Comparison of ENCODE assay signal across 8 cellular contexts in genomic region chr3:190513409-190514162, GRCh38. TPM values are rescaled to one million over a fixed set of nuclear protein-coding genes. Genes with fewer than 3 reads are reported as not detected.
DNase-seq lines count a peak whose midpoint lies in the region; ATAC-seq and TF ChIP-seq lines count a peak whose summit lies in the region.

TSS of gene IL1RAP (plus strand) at chr3:190514085. CDS start at chr3:190564290, 50,205 bp downstream.

- H3K27me3 ChIP-seq in adrenal gland (no peaks in the 10 kb centered on the region), heart right ventricle (no peaks in the 10 kb centered on the region)

- H3K4me3 ChIP-seq in GM12865 (ENCODE audit: low read depth, low read length) (peak within 1 kb of the TSS; percentile 97), adrenal gland (peak within 1 kb of the TSS; percentile 65 to 95 (median 70)), heart right ventricle (peak within 1 kb of the TSS; percentile 42 to 95 (median 84))

- TF ChIP-seq POLR2A in adrenal gland (IDR thresholded peaks at IDR 0.05), result peak; percentile 77 to 85

- TF ChIP-seq CTCF in GM12865 (IDR thresholded peaks at IDR 0.05; ENCODE audit: insufficient read depth, low read depth, low read length, missing control alignments) (peak; percentile 59), adrenal gland (IDR thresholded peaks at IDR 0.05) (peak; percentile 8 to 97 (median 68)), heart right ventricle (IDR thresholded peaks at IDR 0.05) (peak; percentile 55 to 96 (median 85)), progenitor cell of endocrine pancreas (IDR thresholded peaks at IDR 0.05; ENCODE audit: unreplicated experiment) (peak; percentile 81)

- H3K27me3 Mint-ChIP-seq in T-cell, result no peaks in the 10 kb centered on the region
- peaks cover 8% of the 10 kb centered on the region for H3K27me3 Mint-ChIP-seq in progenitor cell of endocrine pancreas

- peaks cover 31 to 41% (median 36%) of the 10 kb centered on the region in 3 donors for H3K4me1 Mint-ChIP-seq in T-cell
- H3K4me1 Mint-ChIP-seq in progenitor cell of endocrine pancreas (ENCODE audit: low read depth), result peaks cover 17% of the 10 kb centered on the region

- H3K36me3 ChIP-seq in adrenal gland (replicated peaks in 1 of 2) (no peaks in the 10 kb centered on the region), heart right ventricle (no peaks in the 10 kb centered on the region)

- no peaks in the 10 kb centered on the region for H3K9me3 ChIP-seq in adrenal gland (replicated peaks in 1 of 3)
- H3K9me3 ChIP-seq in heart right ventricle, result no peaks in the 10 kb centered on the region

- peak within 1 kb of the TSS; percentile 94 to 97 for H3K27ac Mint-ChIP-seq in T-cell
- peak within 1 kb of the TSS; percentile 54 for H3K27ac Mint-ChIP-seq in progenitor cell of endocrine pancreas

- H3K4me3 Mint-ChIP-seq in T-cell (peak within 1 kb of the TSS; percentile 92 to 93 (median 93)), progenitor cell of endocrine pancreas (ENCODE audit: low read depth) (peak within 1 kb of the TSS; percentile 85)

- ATAC-seq in HG02610 (IDR thresholded peaks at IDR 0.05; ENCODE audit: unreplicated experiment) (peak; percentile 99), T-cell (replicated peaks in 1 of 4) (peak; percentile 88 to 93 (median 90)), heart right ventricle (peak; percentile 97 to 99 (median 99))

- H3K9me3 Mint-ChIP-seq in T-cell (peaks cover 0 to 4% (median 0%) of the 10 kb centered on the region in 3 donors), progenitor cell of endocrine pancreas (ENCODE audit: low read depth) (no peaks in the 10 kb centered on the region)

- CTCF ChIA-PET in T-cell (lab: Charles Lee), result interaction anchor here (0.5 to 2.2 kb wide), 6 partner anchors 12 to 1738 kb away, joined by 3 to 8 read pairs (median 4); no protein-coding TSS in a partner anchor

- H3K27ac ChIP-seq in adrenal gland (peak within 1 kb of the TSS; percentile 37 to 93 (median 74)), heart right ventricle (peak within 1 kb of the TSS in 9 of 10 donors; percentile 70 to 93 (median 80))

- DNase-seq in GM12865 (ENCODE audit: low read depth) (peak; percentile 93), NCI-H1092 (lab: John Stamatoyannopoulos, UW) (peak; percentile 22), T-cell (peak; percentile 77 to 90 (median 82)), adrenal gland (peak; percentile 89 to 94 (median 92)), heart right ventricle (peak; percentile 90 to 92), progenitor cell of endocrine pancreas (ENCODE audit: low spot score, unreplicated experiment) (peak; percentile 77), ureter (ENCODE audit: low spot score) (peak; percentile 92)

- WGBS in adrenal gland, 4 donors, result 0 to 2% (median 0%) methylated on average over 16 to 64 of the region's 64 CpGs
- WGBS in heart right ventricle, 2 donors, result 1% methylated on average over 58 to 64 of the region's 64 CpGs

- POLR2A ChIA-PET in T-cell (lab: Charles Lee), result no interaction called here

- H3K36me3 Mint-ChIP-seq in T-cell (peaks cover 4% of the 10 kb centered on the region), progenitor cell of endocrine pancreas (ENCODE audit: insufficient read depth) (peaks cover 4% of the 10 kb centered on the region)

- no peaks in the 10 kb centered on the region for H3K4me1 ChIP-seq in adrenal gland (replicated peaks in 1 of 2)
- peaks cover 0 to 39% (median 10%) of the 10 kb centered on the region in 9 donors for H3K4me1 ChIP-seq in heart right ventricle

- intact Hi-C loops in adrenal gland (cut with DNase I), result loop anchor here in 1 of 2 donors (5.0 kb wide), 1 partner anchor 184 kb away; no protein-coding TSS in a partner anchor
- intact Hi-C loops in heart right ventricle (cut with DNase I), result loop anchor here in 4 of 10 donors (5.0 to 10.0 kb wide), 4 partner anchors 54 to 184 kb away; no protein-coding TSS in a partner anchor

RNA-seq across cellular contexts. Expression of gene IL1RAP, which starts in this region (rescaled TPM):
- total RNA-seq in T-cell (10 to 100 TPM in 2 of 5 donors, 1 to 10 TPM in 3; 8.6 to 14.5 (median 9.9) TPM), adrenal gland (10 to 100 TPM in 2 of 8 donors, 1 to 10 TPM in 6; 4.2 to 17.1 (median 7.9) TPM), heart right ventricle (10 to 100 TPM in 4 of 10 donors, 1 to 10 TPM in 6; 3.9 to 11.9 (median 8.7) TPM), progenitor cell of endocrine pancreas (20.0 and 21.0 TPM in 2 replicates), ureter (32.0 TPM)
- polyA plus RNA-seq in adrenal gland (1 to 10 TPM in 2 of 3 donors, under 1 TPM in 1; 0.97 to 4.1 (median 1.1) TPM), heart right ventricle (1 to 10 TPM; 2.1 to 5.9 TPM)

Comparison
In these comparisons a context has a peak if more than half of its experiments do, and no peak if none do; other contexts are left out.
1. Peak in every context shown above with its lines: DNase-seq, ATAC-seq, H3K4me3 ChIP-seq and H3K27ac ChIP-seq.
2. DNase-seq: peak in every context shown above with its lines; median percentile 93 in GM12865; 92 in adrenal gland; 92 in ureter; 91 in heart right ventricle; 82 in T-cell; 77 in progenitor cell of endocrine pancreas; 22 in NCI-H1092.